Comparison of ENCODE assay signal across 23 cellular contexts in the genomic region with DNA sequence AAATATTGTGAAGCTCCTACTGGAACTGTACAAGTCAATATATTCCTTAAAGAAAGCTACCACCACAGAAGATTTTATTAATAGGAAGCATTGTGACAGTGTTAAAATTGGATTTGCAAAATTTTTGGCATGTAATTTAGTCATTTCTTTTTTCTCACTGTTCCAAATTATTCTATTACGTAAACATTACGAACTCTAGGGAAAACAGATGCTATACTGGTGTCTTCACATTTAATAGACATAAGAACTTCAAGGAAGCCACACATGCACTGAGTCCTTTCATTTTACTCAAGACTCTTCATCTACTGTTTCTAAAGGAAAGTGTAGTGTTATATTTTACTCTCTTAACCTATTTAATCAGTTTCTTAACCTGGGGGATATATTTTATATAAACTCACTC.
"Had no signal": no experiment of that assay in that cellular context is flagged by ENCODE, and none has a peak within 500 bp of the region (broad histone marks: within the 10 kb centered on the region; RNA-seq: fewer than 3 reads in every experiment).

No MANE protein-coding gene starts in this region.

- DNase-seq: activated CD4-positive, alpha-beta T cell treated with anti-CD3 and anti-CD28 coated beads for 48 hours; activated CD4-positive, alpha-beta T cell treated with anti-CD3 and anti-CD28 coated beads, Interleukin-2, amount 50 U/mL, for 4 hours; activated CD4-positive, CD25-positive, alpha-beta regulatory T cell treated with anti-CD3 and anti-CD28 coated beads, Interleukin-2, amount 50 U/mL, for 72 hours; activated CD8-positive, alpha-beta memory T cell treated with anti-CD3 and anti-CD28 coated beads, Interleukin-2, amount 50 U/mL, for 48 hours; activated CD8-positive, alpha-beta T cell treated with anti-CD3 and anti-CD28 coated beads, Interleukin-2, amount 10 ng/mL, durations not matched to agents 7 days and 5 days; activated naive CD4-positive, alpha-beta T cell treated with anti-CD3 and anti-CD28 coated beads, Interleukin-2, amount 50 U/mL, for 16 hours; activated naive CD8-positive, alpha-beta T cell treated with anti-CD3 and anti-CD28 coated beads, Interleukin-2, amount 10 ng/mL, durations not matched to agents 7 days and 5 days; activated T-cell treated with anti-CD3 and anti-CD28 coated beads, Interleukin-2, amount 50 U/mL, for 1 hour; adrenal gland; anterior cingulate cortex; caudate nucleus; KG1; NCI-H1048; NCI-H2029; NCI-H2107; NCI-H510A treated with DMSO at 0.1 percent for 48 hours; NCI-H69; Peyer's patch; SHP77 treated with DMSO at 0.1 percent for 48 hours; T-helper 17 cell; T-helper 9 cell had no signal

- H3K4me3 ChIP-seq: adrenal gland, Peyer's patch had no signal

- H3K27ac ChIP-seq: adrenal gland, Peyer's patch, RWPE1 had no signal

- ATAC-seq: activated CD8-positive, alpha-beta T cell treated with anti-CD3 and anti-CD28 coated beads, Interleukin-2, amount 10 ng/mL, durations not matched to agents 7 days and 5 days; T-helper 17 cell; WTC11 had no signal

- H3K27ac Mint-ChIP-seq: activated CD8-positive, alpha-beta T cell treated with anti-CD3 and anti-CD28 coated beads, Interleukin-2, amount 10 ng/mL, durations not matched to agents 7 days and 5 days; activated naive CD8-positive, alpha-beta T cell treated with anti-CD3 and anti-CD28 coated beads, Interleukin-2, amount 10 ng/mL, durations not matched to agents 7 days and 5 days; T-helper 17 cell; WTC11 had no signal

- H3K36me3 Mint-ChIP-seq: activated naive CD8-positive, alpha-beta T cell treated with anti-CD3 and anti-CD28 coated beads, Interleukin-2, amount 10 ng/mL, durations not matched to agents 7 days and 5 days had no signal

- H3K4me1 Mint-ChIP-seq: activated naive CD8-positive, alpha-beta T cell treated with anti-CD3 and anti-CD28 coated beads, Interleukin-2, amount 10 ng/mL, durations not matched to agents 7 days and 5 days; T-helper 17 cell had no signal

- H3K4me3 Mint-ChIP-seq: activated CD8-positive, alpha-beta T cell treated with anti-CD3 and anti-CD28 coated beads, Interleukin-2, amount 10 ng/mL, durations not matched to agents 7 days and 5 days; activated naive CD8-positive, alpha-beta T cell treated with anti-CD3 and anti-CD28 coated beads, Interleukin-2, amount 10 ng/mL, durations not matched to agents 7 days and 5 days; T-helper 17 cell; WTC11 had no signal

- H3K36me3 ChIP-seq: adrenal gland, Peyer's patch had no signal

- H3K9me3 ChIP-seq: adrenal gland, Peyer's patch had no signal

- H3K4me1 ChIP-seq: adrenal gland, Peyer's patch had no signal

- H3K9me3 Mint-ChIP-seq: activated naive CD8-positive, alpha-beta T cell treated with anti-CD3 and anti-CD28 coated beads, Interleukin-2, amount 10 ng/mL, durations not matched to agents 7 days and 5 days had no signal

- H3K27me3 ChIP-seq: adrenal gland, Peyer's patch had no signal
